In genomic region chr14:97705976-97706375, GRCh38 we compare ENCODE assay signal across 1 cellular context.
TF ChIP-seq lines count a peak whose summit lies in the region.

No MANE protein-coding gene starts in this region.

TF ChIP-seq in GM12878, 131 proteins besides CTCF, POLR2A, EP300 and RAD21 (continued from another document):
- TF ChIP-seq ZBTB4 (CRISPR knock-in tag; IDR thresholded peaks at IDR 0.05) (no peak), CHD1 (IDR thresholded peaks at IDR 0.05; ENCODE audit: low read depth, low read length) (no peak), ESRRA (IDR thresholded peaks at IDR 0.05; ENCODE audit: low read length) (no peak), RCOR1 (conservative IDR thresholded peaks at IDR 0.05; ENCODE audit: low read depth, low read length) (no peak), CREB1 (IDR thresholded peaks at IDR 0.05; ENCODE audit: low read depth) (no peak)
TF ChIP-seq in GM12878: peak in this region for 0.
